ENCODE assay signal across 19 cellular contexts in genomic region chr7:15228891-15229290, GRCh38.
"Had no signal": no experiment of that assay in that cellular context is flagged by ENCODE, and none has a peak within 500 bp of the region (broad histone marks: within the 10 kb centered on the region; RNA-seq: fewer than 3 reads in every experiment).

No MANE protein-coding gene starts in this region.

- H3K4me3 ChIP-seq: hepatocyte, left ventricle myocardium inferior, thoracic aorta, upper lobe of right lung had no signal

- H3K4me1 ChIP-seq: left ventricle myocardium inferior, upper lobe of right lung had no signal

- ATAC-seq: activated CD4-positive, alpha-beta T cell treated with anti-CD3 and anti-CD28 coated beads for 36 hours; activated naive CD4-positive, alpha-beta T cell treated with anti-CD3 and anti-CD28 coated beads, Interleukin-2, amount 50 U/mL, for 72 hours; activated T-helper 17 cell treated with anti-CD3 and anti-CD28 coated beads, Interleukin-2, amount 50 U/mL, for 72 hours; natural killer cell; upper lobe of right lung had no signal

- H3K36me3 ChIP-seq: left ventricle myocardium inferior, thoracic aorta, upper lobe of right lung had no signal

- H2AFZ ChIP-seq: hepatocyte had no signal

- DNase-seq: activated B cell treated with CpG ODN at 0.5 μM for 24 hours; activated CD4-positive, alpha-beta T cell treated with anti-CD3 and anti-CD28 coated beads for 36 hours; activated CD4-positive, alpha-beta T cell treated with anti-CD3 and anti-CD28 coated beads, Interleukin-2, amount 50 U/mL, for 4 hours; activated CD8-positive, alpha-beta memory T cell treated with anti-CD3 and anti-CD28 coated beads for 24 hours; activated CD8-positive, alpha-beta memory T cell treated with anti-CD3 and anti-CD28 coated beads, Interleukin-2, amount 50 U/mL, for 4 hours; activated T-cell treated with anti-CD3 and anti-CD28 coated beads, Interleukin-2, amount 50 U/mL, for 24 hours; aorta; foreskin melanocyte; glutamatergic neuron; immature natural killer cell; left ventricle myocardium inferior; natural killer cell; stimulated activated CD4-positive, alpha-beta T cell treated with anti-CD3 and anti-CD28 coated beads, Interleukin-4, amount 100 ng/mL, for 1 hour; stimulated activated naive CD4-positive, alpha-beta T cell treated with Interleukin-2 at 50 U/mL for 16 hours; upper lobe of right lung had no signal

- H3K27ac ChIP-seq: hepatocyte, left ventricle myocardium inferior, thoracic aorta, upper lobe of right lung had no signal

- H3K27me3 ChIP-seq: hepatocyte, upper lobe of right lung had no signal

- H3K4me2 ChIP-seq: hepatocyte had no signal

- H3K79me2 ChIP-seq: hepatocyte had no signal

- H3K9me3 ChIP-seq: thoracic aorta, upper lobe of right lung had no signal
